Comparison of ENCODE assay signal across 11 cellular contexts in genomic region chr11:117874910-117875396, GRCh38. TPM values are rescaled to one million over a fixed set of nuclear protein-coding genes. Genes with fewer than 3 reads are reported as not detected.
DNase-seq lines count a peak whose midpoint lies in the region; ATAC-seq lines count a peak whose summit lies in the region.
"Had no signal": no experiment of that assay in that cellular context is flagged by ENCODE, and none has a peak within 500 bp of the region (broad histone marks: within the 10 kb centered on the region; RNA-seq: fewer than 3 reads in every experiment).

No MANE protein-coding gene starts in this region.

- no peak overlapping the region for H2BK120ac ChIP-seq in mesenchymal stem cell (ENCODE audit: low read depth, low read length)

- no peak overlapping the region for H2AFZ ChIP-seq in mesenchymal stem cell (ENCODE audit: low read depth, low read length)

- H2BK12ac ChIP-seq in mesenchymal stem cell (ENCODE audit: low read length in 2 of 2): no peak overlapping the region

- H3K18ac ChIP-seq in mesenchymal stem cell (ENCODE audit: low read depth in 1 of 2, low read length in 2 of 2): no peak overlapping the region

- H2BK5ac ChIP-seq in mesenchymal stem cell (ENCODE audit: low read depth, low read length, poor library complexity, severe bottlenecking): no peak overlapping the region

- H3K4me1 ChIP-seq in mesenchymal stem cell (ENCODE audit: control insufficient read depth, insufficient read depth, low read depth, low read length): peaks cover 31% of the 10 kb centered on the region

- peaks cover 45% of the 10 kb centered on the region for H3K4me1 Mint-ChIP-seq in activated CD8-positive, alpha-beta memory T cell treated with anti-CD3 and anti-CD28 coated beads, Interleukin-2, amount 10 ng/mL, durations not matched to agents 7 days and 5 days
- H3K4me1 Mint-ChIP-seq in activated T-helper 17 cell treated with anti-CD3 and anti-CD28 coated beads, Interleukin-2, amount 50 U/mL, for 72 hours: peaks cover 11% of the 10 kb centered on the region

- H3K27me3 ChIP-seq in mesenchymal stem cell (ENCODE audit: control insufficient read depth in 1 of 2, insufficient read depth in 1 of 2, low read length in 2 of 2): peaks cover 11 to 86% of the 10 kb centered on the region in 2 experiments
- H3K27me3 ChIP-seq: pancreas had no signal

- no peak overlapping the region for H2AK5ac ChIP-seq in mesenchymal stem cell (ENCODE audit: low read length, severe bottlenecking)

- H3K36me3 Mint-ChIP-seq in activated CD8-positive, alpha-beta memory T cell treated with anti-CD3 and anti-CD28 coated beads, Interleukin-2, amount 10 ng/mL, durations not matched to agents 7 days and 5 days: no peaks in the 10 kb centered on the region
- no peaks in the 10 kb centered on the region for H3K36me3 Mint-ChIP-seq in activated T-helper 17 cell treated with anti-CD3 and anti-CD28 coated beads, Interleukin-2, amount 50 U/mL, for 72 hours (ENCODE audit: low read depth)

- peaks cover 0 to 12% of the 10 kb centered on the region in 2 experiments for H3K36me3 ChIP-seq in mesenchymal stem cell (ENCODE audit: control insufficient read depth in 1 of 2, insufficient read depth in 2 of 2, low read depth in 1 of 2, low read length in 2 of 2)
- H3K36me3 ChIP-seq: pancreas had no signal

- no peak overlapping the region for H4K91ac ChIP-seq in mesenchymal stem cell (ENCODE audit: low read length)

- no peaks in the 10 kb centered on the region for H3K9me3 ChIP-seq in mesenchymal stem cell (ENCODE audit: control insufficient read depth, low read length)
- H3K9me3 ChIP-seq: pancreas had no signal

- peak overlapping the region; percentile 13 for H2BK15ac ChIP-seq in mesenchymal stem cell (ENCODE audit: low read depth, poor library complexity, severe bottlenecking)

- ATAC-seq in activated CD8-positive, alpha-beta memory T cell treated with anti-CD3 and anti-CD28 coated beads, Interleukin-2, amount 10 ng/mL, durations not matched to agents 7 days and 5 days: no peak
- ATAC-seq in activated T-helper 17 cell treated with anti-CD3 and anti-CD28 coated beads, Interleukin-2, amount 50 U/mL, for 72 hours (replicated peaks): peak; percentile 21
- ATAC-seq in HG03135 (IDR thresholded peaks at IDR 0.05; ENCODE audit: unreplicated experiment) (no peak), GM19452 (IDR thresholded peaks at IDR 0.05; ENCODE audit: unreplicated experiment) (no peak)

- no peak overlapping the region for H3K23ac ChIP-seq in mesenchymal stem cell (ENCODE audit: low read length in 2 of 2)

- H3K14ac ChIP-seq in mesenchymal stem cell (ENCODE audit: low read length in 2 of 2): no peak overlapping the region

- DNase-seq in activated CD8-positive, alpha-beta memory T cell treated with anti-CD3 and anti-CD28 coated beads, Interleukin-2, amount 10 ng/mL, durations not matched to agents 7 days and 5 days: no peak
- DNase-seq in activated CD8-positive, alpha-beta memory T cell treated with anti-CD3 and anti-CD28 coated beads for 24 hours: no peak
- no peak for DNase-seq in mesenchymal stem cell
- no peak for DNase-seq in NCI-H187 (lab: John Stamatoyannopoulos, UW)
- DNase-seq: NCI-H2171, pancreas had no signal

- no peak overlapping the region for H3K4me3 ChIP-seq in mesenchymal stem cell (ENCODE audit: insufficient read depth in 1 of 2, low read depth in 1 of 2, low read length in 2 of 2)

- H3K9ac ChIP-seq in mesenchymal stem cell (ENCODE audit: low read length): no peak overlapping the region

- peak overlapping the region; percentile 34 for H3K4me3 Mint-ChIP-seq in activated CD8-positive, alpha-beta memory T cell treated with anti-CD3 and anti-CD28 coated beads, Interleukin-2, amount 10 ng/mL, durations not matched to agents 7 days and 5 days
- peak overlapping the region; percentile 81 for H3K4me3 Mint-ChIP-seq in activated T-helper 17 cell treated with anti-CD3 and anti-CD28 coated beads, Interleukin-2, amount 50 U/mL, for 72 hours

- no peaks in the 10 kb centered on the region for H3K9me3 Mint-ChIP-seq in activated CD8-positive, alpha-beta memory T cell treated with anti-CD3 and anti-CD28 coated beads, Interleukin-2, amount 10 ng/mL, durations not matched to agents 7 days and 5 days (ENCODE audit: low read depth)
- H3K9me3 Mint-ChIP-seq in activated T-helper 17 cell treated with anti-CD3 and anti-CD28 coated beads, Interleukin-2, amount 50 U/mL, for 72 hours: no peaks in the 10 kb centered on the region

- peaks cover 21% of the 10 kb centered on the region for H3K79me1 ChIP-seq in mesenchymal stem cell (replicated peaks; ENCODE audit: low read length, poor library complexity, severe bottlenecking)

- H3K27me3 Mint-ChIP-seq in activated CD8-positive, alpha-beta memory T cell treated with anti-CD3 and anti-CD28 coated beads, Interleukin-2, amount 10 ng/mL, durations not matched to agents 7 days and 5 days: peaks cover 64% of the 10 kb centered on the region
- peaks cover 49% of the 10 kb centered on the region for H3K27me3 Mint-ChIP-seq in activated T-helper 17 cell treated with anti-CD3 and anti-CD28 coated beads, Interleukin-2, amount 50 U/mL, for 72 hours

- WGBS in mesenchymal stem cell: 96% methylated on average over 4 of the region's 4 CpGs

- no peak overlapping the region for H3K4ac ChIP-seq in mesenchymal stem cell (ENCODE audit: low read depth in 1 of 2, low read length in 2 of 2)

- H3K4me2 ChIP-seq in mesenchymal stem cell (ENCODE audit: low read length, poor library complexity, severe bottlenecking): no peak overlapping the region

- CTCF ChIA-PET in activated CD8-positive, alpha-beta memory T cell treated with anti-CD3 and anti-CD28 coated beads, Interleukin-2, amount 10 ng/mL, durations not matched to agents 7 days and 5 days (lab: Charles Lee): interaction anchor here (1.1 to 1.8 kb wide), 2 partner anchors 52 to 68 kb away, joined by 4 to 5 read pairs; no protein-coding TSS in a partner anchor

- no peak overlapping the region for H3K27ac Mint-ChIP-seq in activated CD8-positive, alpha-beta memory T cell treated with anti-CD3 and anti-CD28 coated beads, Interleukin-2, amount 10 ng/mL, durations not matched to agents 7 days and 5 days
- no peak overlapping the region for H3K27ac Mint-ChIP-seq in activated T-helper 17 cell treated with anti-CD3 and anti-CD28 coated beads, Interleukin-2, amount 50 U/mL, for 72 hours

- H3K27ac ChIP-seq in mesenchymal stem cell (ENCODE audit: low read length, poor library complexity, severe bottlenecking): no peak overlapping the region
- H3K27ac ChIP-seq in temporal lobe (ENCODE audit: low read depth, low read length): peak overlapping the region; percentile 85
- H3K27ac ChIP-seq: pancreas had no signal

- peak overlapping the region; percentile 62 for H4K8ac ChIP-seq in mesenchymal stem cell (ENCODE audit: low read length)

RNA-seq across cellular contexts. Expression of gene FXYD6, which starts 1.5 kb away (rescaled TPM):
- under 1 TPM; 0.12 to 0.20 TPM for total RNA-seq in activated CD8-positive, alpha-beta memory T cell treated with anti-CD3 and anti-CD28 coated beads, Interleukin-2, amount 10 ng/mL, durations not matched to agents 7 days and 5 days
- total RNA-seq in activated T-helper 17 cell treated with anti-CD3 and anti-CD28 coated beads, Interleukin-2, amount 50 U/mL, for 72 hours: under 1 TPM in 1 of 2 donors, not detected in 1; 0.19 TPM
- polyA plus RNA-seq in mesenchymal stem cell (2013, experiment 1 of 2): 52.5 TPM
- polyA plus RNA-seq in mesenchymal stem cell (2013, experiment 2 of 2): 53.1 TPM
- total RNA-seq in temporal lobe: 149 TPM

RNA-seq across cellular contexts. Expression of gene FXYD2, which starts 50.4 kb away (rescaled TPM):
- total RNA-seq in activated CD8-positive, alpha-beta memory T cell treated with anti-CD3 and anti-CD28 coated beads, Interleukin-2, amount 10 ng/mL, durations not matched to agents 7 days and 5 days: 10 to 100 TPM; 13.1 to 19.0 TPM
- total RNA-seq in activated T-helper 17 cell treated with anti-CD3 and anti-CD28 coated beads, Interleukin-2, amount 50 U/mL, for 72 hours: 1 to 10 TPM in 1 of 2 donors, not detected in 1; 1.4 TPM
- 1.0 TPM for polyA plus RNA-seq in mesenchymal stem cell (2013, experiment 1 of 2)
- 0.58 TPM for polyA plus RNA-seq in mesenchymal stem cell (2013, experiment 2 of 2)
- 0.49 TPM for total RNA-seq in temporal lobe
- polyA plus RNA-seq: AG04450 had no signal

RNA-seq across cellular contexts. Expression of gene TMPRSS13, which starts 54.2 kb away (rescaled TPM):
- total RNA-seq in activated CD8-positive, alpha-beta memory T cell treated with anti-CD3 and anti-CD28 coated beads, Interleukin-2, amount 10 ng/mL, durations not matched to agents 7 days and 5 days: 1 to 10 TPM; 1.7 to 2.0 TPM
- 1 to 10 TPM in 1 of 2 donors, under 1 TPM in 1; 0.61 to 2.1 TPM for total RNA-seq in activated T-helper 17 cell treated with anti-CD3 and anti-CD28 coated beads, Interleukin-2, amount 50 U/mL, for 72 hours
- polyA plus RNA-seq in mesenchymal stem cell (2013, experiment 1 of 2): not detected
- polyA plus RNA-seq in mesenchymal stem cell (2013, experiment 2 of 2): not detected
- total RNA-seq in temporal lobe: 0.25 TPM
- polyA plus RNA-seq: AG04450 had no signal

Comparison
In these comparisons a context has a peak if more than half of its experiments do, and no peak if none do; other contexts are left out.
1. RNA of gene FXYD6, which starts 1.5 kb away (total RNA-seq): 149 TPM in temporal lobe (single experiment); 0.12 to 0.20 TPM in activated CD8-positive, alpha-beta memory T cell treated with anti-CD3 and anti-CD28 coated beads, Interleukin-2, amount 10 ng/mL, durations not matched to agents 7 days and 5 days and 0.19 TPM in activated T-helper 17 cell treated with anti-CD3 and anti-CD28 coated beads, Interleukin-2, amount 50 U/mL, for 72 hours; every median in the first group is over 100 times any median in the second.